ENCODE assay signal across 1 cellular context in genomic region chr3:42195879-42196330, GRCh38.
TF ChIP-seq lines count a peak whose summit lies in the region.

No MANE protein-coding gene starts in this region.

TF ChIP-seq in GM12878, 131 proteins besides CTCF, POLR2A, EP300 and RAD21 (continued from another document):
- TF ChIP-seq ATF2 (IDR thresholded peaks at IDR 0.05; ENCODE audit: low read length): peak; percentile 94
- no peak for TF ChIP-seq ATF3 (IDR thresholded peaks at IDR 0.05; ENCODE audit: borderline replicate concordance, extremely low read depth, low read depth, low read length)
- peak; percentile 59; the same call in 1 of the 2 replicates for TF ChIP-seq NR2F1 (conservative IDR thresholded peaks at IDR 0.05)
- peak; percentile 66 for TF ChIP-seq SKIL (IDR thresholded peaks at IDR 0.05; ENCODE audit: low read depth, poor library complexity, severe bottlenecking)
- peak; percentile 17; the same call in 1 of the 2 replicates for TF ChIP-seq GABPA (IDR thresholded peaks at IDR 0.05; ENCODE audit: low read depth)
- TF ChIP-seq MLLT1 (IDR thresholded peaks at IDR 0.05): peak; percentile 63; the same call in 1 of the 2 replicates
TF ChIP-seq in GM12878: peak in this region for 24.
